In genomic region chr6:83597511-83597910, GRCh38 we compare ENCODE assay signal across 26 cellular contexts.
DNase-seq lines count a peak whose midpoint lies in the region; ATAC-seq, FAIRE-seq and TF ChIP-seq lines count a peak whose summit lies in the region.
"Had no signal": no experiment of that assay in that cellular context is flagged by ENCODE, and none has a peak within 500 bp of the region (broad histone marks: within the 10 kb centered on the region; RNA-seq: fewer than 3 reads in every experiment).

No MANE protein-coding gene starts in this region.

- WGBS in H1 (ENCODE audit: extremely low coverage in 1 of 2, insufficient coverage in 1 of 2, insufficient read length in 1 of 2, insufficient replicate concordance in 2 of 2, low coverage in 1 of 2, low lambda C conversion rate in 2 of 2, missing lambda C conversion rate in 1 of 2), 2 experiments = 100% methylated on average over 1 of the region's 1 CpG; no CpG with 5 or more reads in 1 of the 2 experiments
- 88 to 100% methylated on average over 1 of the region's 1 CpG for WGBS in mesodermal cell (ENCODE audit: insufficient coverage in 2 of 2), 2 experiments

- H3K4me3 ChIP-seq in H1 (ENCODE audit: extremely low read depth in 1 of 4, insufficient read depth in 2 of 4, low read depth in 3 of 4, low read length in 4 of 4) (no peak overlapping the region), mesodermal cell (ENCODE audit: extremely low read depth, insufficient read depth, low read length, poor library complexity, severe bottlenecking) (no peak overlapping the region)
- H3K4me3 ChIP-seq: HAP-1, MG63, SK-N-MC had no signal

- TF ChIP-seq POLR2A in GM12892 (IDR thresholded peaks at IDR 0.05; ENCODE audit: low read depth, low read length) (no peak), H1 (IDR thresholded peaks at IDR 0.05; ENCODE audit: control extremely low read depth in 1 of 2, low read depth in 2 of 2, low read length in 2 of 2) (no peak)

- H2BK20ac ChIP-seq in H1 (ENCODE audit: low read length) = no peak overlapping the region

- no peak overlapping the region for H3K14ac ChIP-seq in H1 (ENCODE audit: insufficient read length)

- H2AK5ac ChIP-seq in H1 (ENCODE audit: low read depth, low read length) = no peak overlapping the region

- H2BK5ac ChIP-seq in H1 (ENCODE audit: low read depth, low read length) = no peak overlapping the region

- H2BK120ac ChIP-seq in H1 (replicated peaks; ENCODE audit: low read depth, low read length) = no peak overlapping the region

- no peak overlapping the region for H3K27ac ChIP-seq in H1 (ENCODE audit: low read depth, low read length)
- peak overlapping the region; percentile 36 for H3K27ac ChIP-seq in mesodermal cell (ENCODE audit: low read depth, low read length, severe bottlenecking)
- H3K27ac ChIP-seq: 22Rv1, RWPE1, SK-N-MC had no signal

- no peak overlapping the region for H4K5ac ChIP-seq in H1 (ENCODE audit: insufficient read length, low read depth, low read length)

- no peak overlapping the region for H3K27ac Mint-ChIP-seq in activated CD4-positive, alpha-beta memory T cell treated with anti-CD3 and anti-CD28 coated beads, Interleukin-2, amount 10 ng/mL, durations not matched to agents 7 days and 5 days
- H3K27ac Mint-ChIP-seq: CD14-positive monocyte; CD8-positive, alpha-beta memory T cell had no signal

- POLR2A ChIA-PET in H1 (lab: Charles Lee; ENCODE audit: partially characterized antibody) = no interaction called here
- POLR2A ChIA-PET in activated CD4-positive, alpha-beta memory T cell treated with anti-CD3 and anti-CD28 coated beads, Interleukin-2, amount 10 ng/mL, durations not matched to agents 7 days and 5 days (lab: Charles Lee) = no interaction called here

- H3K23ac ChIP-seq in H1 (ENCODE audit: insufficient read length) = no peak overlapping the region

- no peaks in the 10 kb centered on the region for H3K36me3 ChIP-seq in H1 (ENCODE audit: control insufficient read depth in 2 of 4, insufficient read depth in 4 of 4, low read length in 3 of 4)
- H3K36me3 ChIP-seq in mesodermal cell (ENCODE audit: control insufficient read depth, insufficient read depth, low read length) = no peaks in the 10 kb centered on the region
- H3K36me3 ChIP-seq: BE2C, HAP-1, MG63 had no signal

- no peaks in the 10 kb centered on the region for H3K36me3 Mint-ChIP-seq in activated CD4-positive, alpha-beta memory T cell treated with anti-CD3 and anti-CD28 coated beads, Interleukin-2, amount 10 ng/mL, durations not matched to agents 7 days and 5 days (ENCODE audit: low read depth)
- H3K36me3 Mint-ChIP-seq: CD14-positive monocyte; CD8-positive, alpha-beta memory T cell had no signal

- peak; percentile 17 for FAIRE-seq in GM12892 (lab: Jason Lieb, UNC)
- FAIRE-seq in H1 (lab: Jason Lieb, UNC) = no peak
- FAIRE-seq: GM18507 had no signal

- H2BK12ac ChIP-seq in H1 (ENCODE audit: low read depth, low read length) = no peak overlapping the region

- DNase-seq in GM12892 (ENCODE audit: insufficient read length) (no peak), H1 (ENCODE audit: low read depth in 1 of 2, low spot score in 2 of 2) (no peak), pons (ENCODE audit: low spot score) (peak; percentile 55)
- no peak for DNase-seq in activated naive CD4-positive, alpha-beta T cell (lab: John Stamatoyannopoulos, UW)
- DNase-seq in activated CD4-positive, alpha-beta memory T cell treated with anti-CD3 and anti-CD28 coated beads, Interleukin-2, amount 10 ng/mL, durations not matched to agents 7 days and 5 days = no peak
- no peak for DNase-seq in stimulated activated CD4-positive, alpha-beta T cell treated with anti-CD3 and anti-CD28 coated beads, Interleukin-4, amount 100 ng/mL, for 24 hours
- DNase-seq: BE2C; CD8-positive, alpha-beta memory T cell; DMS 273 treated with DMSO at 0.1 percent for 48 hours; DND-41; KBM-7; MG63; NCI-H1105 treated with DMSO at 0.1 percent for 48 hours; NCI-H2029; NCI-H446 treated with DMSO at 0.1 percent for 48 hours; NCI-H526 treated with DMSO at 0.1 percent for 48 hours; SHP77 treated with DMSO at 0.1 percent for 48 hours had no signal

- TF ChIP-seq EP300 in H1 (IDR thresholded peaks at IDR 0.05; ENCODE audit: borderline replicate concordance in 1 of 2, low read depth in 2 of 2, low read length in 2 of 2) = no peak

- no peak overlapping the region for H3K18ac ChIP-seq in H1 (ENCODE audit: extremely low read depth, low read length)

- H3K56ac ChIP-seq in H1 (replicated peaks; ENCODE audit: insufficient read length, low read depth, low read length) = no peak overlapping the region

- H3K23me2 ChIP-seq in H1 (ENCODE audit: low read depth, low read length) = no peaks in the 10 kb centered on the region

- peaks cover 0 to 5% (median 2%) of the 10 kb centered on the region in 4 experiments; a peak in 1 of 7 replicates for H3K4me1 ChIP-seq in H1 (replicated peaks in 1 of 4; ENCODE audit: control insufficient read depth in 3 of 4, insufficient read depth in 4 of 4, low read length in 3 of 4)
- no peaks in the 10 kb centered on the region for H3K4me1 ChIP-seq in mesodermal cell (ENCODE audit: control insufficient read depth, insufficient read depth, low read length, poor library complexity, severe bottlenecking)
- H3K4me1 ChIP-seq: HAP-1 had no signal

- H3K4me2 ChIP-seq in H1 (ENCODE audit: insufficient read depth in 1 of 2, low read depth in 2 of 2, low read length in 2 of 2) = no peak overlapping the region

- no peak overlapping the region for H2BK15ac ChIP-seq in H1 (ENCODE audit: low read length)

- ATAC-seq in HG03457 (IDR thresholded peaks at IDR 0.05; ENCODE audit: unreplicated experiment) = no peak
- ATAC-seq: Panc1 had no signal

- no peak overlapping the region for H3K4ac ChIP-seq in H1 (replicated peaks; ENCODE audit: insufficient read length, low read depth, low read length)

- H3K9me3 Mint-ChIP-seq in activated CD4-positive, alpha-beta memory T cell treated with anti-CD3 and anti-CD28 coated beads, Interleukin-2, amount 10 ng/mL, durations not matched to agents 7 days and 5 days = no peaks in the 10 kb centered on the region

- H3K27me3 ChIP-seq in H1 (replicated peaks in 1 of 4; ENCODE audit: control insufficient read depth in 3 of 4, extremely low read depth in 1 of 4, insufficient read depth in 3 of 4, low read length in 3 of 4) = no peaks in the 10 kb centered on the region
- H3K27me3 ChIP-seq: BE2C, MG63 had no signal

- no peaks in the 10 kb centered on the region for H3K79me2 ChIP-seq in H1 (ENCODE audit: control insufficient read depth in 1 of 2, insufficient read depth in 2 of 2, low read length in 2 of 2)

- CTCF ChIA-PET in H1 (lab: Charles Lee; ENCODE audit: partially characterized antibody) = interaction anchor here (0.6 to 1.6 kb wide), 5 partner anchors 17 to 165 kb away, joined by 3 to 6 read pairs (median 3); no protein-coding TSS in a partner anchor
- CTCF ChIA-PET in activated CD4-positive, alpha-beta memory T cell treated with anti-CD3 and anti-CD28 coated beads, Interleukin-2, amount 10 ng/mL, durations not matched to agents 7 days and 5 days (lab: Charles Lee) = interaction anchor here (1.0 kb wide), 1 partner anchor 17 kb away, joined by 3 read pairs; no protein-coding TSS in a partner anchor

- H4K8ac ChIP-seq in H1 (ENCODE audit: extremely low read depth, insufficient read depth, low read length) = no peak overlapping the region

- H2AFZ ChIP-seq in H1 (ENCODE audit: low read length) = peak overlapping the region; percentile 93; the same call in 1 of the 2 replicates

- H4K20me1 ChIP-seq in H1 (replicated peaks in 1 of 2; ENCODE audit: control insufficient read depth in 1 of 2, insufficient read depth in 2 of 2, low read length in 2 of 2) = no peaks in the 10 kb centered on the region

- no peaks in the 10 kb centered on the region for H3K4me1 Mint-ChIP-seq in activated CD4-positive, alpha-beta memory T cell treated with anti-CD3 and anti-CD28 coated beads, Interleukin-2, amount 10 ng/mL, durations not matched to agents 7 days and 5 days

- no peak overlapping the region for H4K91ac ChIP-seq in H1 (replicated peaks; ENCODE audit: insufficient read length, low read length)

- H3K9me3 ChIP-seq in H1 (ENCODE audit: insufficient read depth in 2 of 2, low read depth in 1 of 2, low read length in 1 of 2) (no peaks in the 10 kb centered on the region; a peak in 1 of 4 replicates), mesodermal cell (ENCODE audit: control insufficient read depth, low read length) (no peaks in the 10 kb centered on the region)
- H3K9me3 ChIP-seq: BE2C, HAP-1, MG63 had no signal

- no peaks in the 10 kb centered on the region for H3K27me3 Mint-ChIP-seq in activated CD4-positive, alpha-beta memory T cell treated with anti-CD3 and anti-CD28 coated beads, Interleukin-2, amount 10 ng/mL, durations not matched to agents 7 days and 5 days

- no peaks in the 10 kb centered on the region for H3K79me1 ChIP-seq in H1 (ENCODE audit: low read depth, low read length)

- TF ChIP-seq CTCF in H1 (IDR thresholded peaks at IDR 0.05; ENCODE audit: control extremely low read depth in 1 of 3, insufficient read depth in 1 of 3, low read depth in 1 of 3, low read length in 3 of 3) = no peak

- H3K4me3 Mint-ChIP-seq in activated CD4-positive, alpha-beta memory T cell treated with anti-CD3 and anti-CD28 coated beads, Interleukin-2, amount 10 ng/mL, durations not matched to agents 7 days and 5 days = no peak overlapping the region
- H3K4me3 Mint-ChIP-seq: CD14-positive monocyte; CD8-positive, alpha-beta memory T cell had no signal

- H3K9ac ChIP-seq in H1 (replicated peaks in 1 of 4; ENCODE audit: extremely low read depth in 1 of 4, low read depth in 3 of 4, low read length in 3 of 4) = no peak overlapping the region

- TF ChIP-seq RAD21 in H1 (IDR thresholded peaks at IDR 0.05 in 1 of 2, conservative IDR thresholded peaks at IDR 0.05 in 1 of 2; ENCODE audit: low read depth in 2 of 2, low read length in 2 of 2) = no peak

TF ChIP-seq in H1, 55 proteins besides CTCF, POLR2A, EP300 and RAD21 (continues in another document):
- TF ChIP-seq BRCA1 (IDR thresholded peaks at IDR 0.05; ENCODE audit: low read depth, low read length) (no peak), SP4 (IDR thresholded peaks at IDR 0.05; ENCODE audit: low read length) (no peak), CHD2 (IDR thresholded peaks at IDR 0.05; ENCODE audit: low read length) (no peak), ATF2 (IDR thresholded peaks at IDR 0.05; ENCODE audit: low read length) (no peak), NANOG (IDR thresholded peaks at IDR 0.05; ENCODE audit: insufficient read depth, low read depth, low read length, poor library complexity, severe bottlenecking) (no peak), SIN3A (conservative IDR thresholded peaks at IDR 0.05 in 1 of 2, IDR thresholded peaks at IDR 0.05 in 1 of 2; ENCODE audit: low read depth in 1 of 2, low read length in 2 of 2) (no peak)
